In the genomic region with DNA sequence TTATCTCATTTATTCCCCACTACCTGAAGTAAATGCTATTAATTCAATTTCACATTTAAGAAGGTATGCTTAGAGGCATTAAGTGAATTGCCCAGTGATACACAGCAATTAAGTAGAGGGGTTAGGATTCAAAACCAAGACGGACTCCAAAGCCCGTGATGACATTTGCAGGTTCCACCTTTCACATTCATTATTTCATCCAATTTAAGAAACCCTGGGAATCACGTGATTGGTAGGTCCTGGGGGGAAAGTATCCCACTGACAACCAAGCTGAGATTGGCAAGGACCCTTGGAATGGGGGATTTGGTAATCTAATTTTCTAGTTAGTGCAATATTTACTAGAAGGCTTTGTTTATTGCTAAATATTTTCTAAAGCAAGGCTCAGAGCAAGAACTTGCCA, we compare ENCODE assay signal across 25 cellular contexts. TPM values are rescaled to one million over a fixed set of nuclear protein-coding genes. Genes with fewer than 3 reads are reported as not detected.
DNase-seq lines count a peak whose midpoint lies in the region; ATAC-seq and TF ChIP-seq lines count a peak whose summit lies in the region.
"Had no signal": no experiment of that assay in that cellular context is flagged by ENCODE, and none has a peak within 500 bp of the region (broad histone marks: within the 10 kb centered on the region; RNA-seq: fewer than 3 reads in every experiment).

No MANE protein-coding gene starts in this region.

- H3K4me3 Mint-ChIP-seq in activated naive CD8-positive, alpha-beta T cell: peak overlapping the region; percentile 86
- H3K4me3 Mint-ChIP-seq in activated naive CD8-positive, alpha-beta T cell treated with anti-CD3 and anti-CD28 coated beads for 36 hours: no peak overlapping the region
- H3K4me3 Mint-ChIP-seq in T-cell: peak overlapping the region; percentile 67 to 78 (median 74)
- H3K4me3 Mint-ChIP-seq in naive thymus-derived CD4-positive, alpha-beta T cell: peak overlapping the region in 7 of 10 donors; percentile 23 to 85 (median 79)

- no peaks in the 10 kb centered on the region for H3K27me3 ChIP-seq in naive thymus-derived CD4-positive, alpha-beta T cell (ENCODE audit: control insufficient read depth in 2 of 2, insufficient read depth in 2 of 2, low read length in 2 of 2)
- H3K27me3 ChIP-seq in uterus: no peaks in the 10 kb centered on the region
- H3K27me3 ChIP-seq: brain microvascular endothelial cell, gastrocnemius medialis, sigmoid colon, stomach had no signal

- POLR2A ChIA-PET in T-cell (lab: Charles Lee): interaction anchor here in 1 of 2 donors (0.7 kb wide), 1 partner anchor 210 kb away, joined by 3 read pairs; no protein-coding TSS in a partner anchor
- POLR2A ChIA-PET in naive thymus-derived CD4-positive, alpha-beta T cell (lab: Charles Lee): interaction anchor here (1.1 kb wide), 1 partner anchor 23 kb away, joined by 3 read pairs; no protein-coding TSS in a partner anchor

- peaks cover 9 to 18% of the 10 kb centered on the region in 2 donors for H3K4me1 ChIP-seq in naive thymus-derived CD4-positive, alpha-beta T cell (ENCODE audit: control insufficient read depth in 2 of 2, insufficient read depth in 2 of 2, low read length in 2 of 2)
- peaks cover 0 to 3% of the 10 kb centered on the region in 2 donors for H3K4me1 ChIP-seq in uterus

- H3K4me1 Mint-ChIP-seq in activated naive CD8-positive, alpha-beta T cell (ENCODE audit: low read depth): peaks cover 26% of the 10 kb centered on the region
- H3K4me1 Mint-ChIP-seq in activated naive CD8-positive, alpha-beta T cell treated with anti-CD3 and anti-CD28 coated beads for 36 hours: peaks cover 21% of the 10 kb centered on the region
- peaks cover 23 to 30% (median 24%) of the 10 kb centered on the region in 3 donors for H3K4me1 Mint-ChIP-seq in T-cell
- H3K4me1 Mint-ChIP-seq in naive thymus-derived CD4-positive, alpha-beta T cell: peaks cover 11 to 38% (median 21%) of the 10 kb centered on the region in 7 donors

- no peak overlapping the region for H3K27ac ChIP-seq in naive thymus-derived CD4-positive, alpha-beta T cell (ENCODE audit: low read depth, low read length)
- peak overlapping the region; percentile 96 for H3K27ac ChIP-seq in uterus
- H3K27ac ChIP-seq: brain microvascular endothelial cell, VCaP had no signal

- no peaks in the 10 kb centered on the region for H3K27me3 Mint-ChIP-seq in activated naive CD8-positive, alpha-beta T cell
- H3K27me3 Mint-ChIP-seq in activated naive CD8-positive, alpha-beta T cell treated with anti-CD3 and anti-CD28 coated beads for 36 hours: no peaks in the 10 kb centered on the region
- peaks cover 0 to 1% of the 10 kb centered on the region in 2 donors for H3K27me3 Mint-ChIP-seq in T-cell
- peaks cover 0 to 9% (median 0%) of the 10 kb centered on the region in 5 donors for H3K27me3 Mint-ChIP-seq in naive thymus-derived CD4-positive, alpha-beta T cell

- intact Hi-C loops in naive thymus-derived CD4-positive, alpha-beta T cell (cut with micrococcal nuclease): loop anchor here in 1 of 2 donors (10.0 kb wide), 1 partner anchor 499 kb away; the partner anchor contains the start of gene NKTR
- intact Hi-C loops in uterus (cut with DNase I; ENCODE audit: low total_unique reads): loop anchor here (10.0 kb wide), 1 partner anchor 139 kb away; no protein-coding TSS in a partner anchor

- no peaks in the 10 kb centered on the region for H3K9me3 ChIP-seq in naive thymus-derived CD4-positive, alpha-beta T cell (ENCODE audit: control insufficient read depth in 2 of 3, low read length in 3 of 3)
- no peaks in the 10 kb centered on the region for H3K9me3 ChIP-seq in uterus
- H3K9me3 ChIP-seq: gastrocnemius medialis, sigmoid colon, stomach had no signal

- TF ChIP-seq CTCF in uterus (IDR thresholded peaks at IDR 0.05): no peak

- H3K27ac Mint-ChIP-seq in activated naive CD8-positive, alpha-beta T cell: no peak overlapping the region
- H3K27ac Mint-ChIP-seq in activated naive CD8-positive, alpha-beta T cell treated with anti-CD3 and anti-CD28 coated beads for 36 hours: no peak overlapping the region
- H3K27ac Mint-ChIP-seq in T-cell: no peak overlapping the region
- peak overlapping the region in 1 of 9 donors; percentile 46 for H3K27ac Mint-ChIP-seq in naive thymus-derived CD4-positive, alpha-beta T cell
- H3K27ac Mint-ChIP-seq: activated CD8-positive, alpha-beta T cell treated with anti-CD3 and anti-CD28 coated beads, Interleukin-2, amount 10 ng/mL, durations not matched to agents 7 days and 5 days had no signal

- no peak for DNase-seq in activated naive CD8-positive, alpha-beta T cell treated with anti-CD3 and anti-CD28 coated beads for 36 hours
- DNase-seq in T-cell (no peak), uterus (no peak), NCI-H1694 treated with DMSO at 0.1 percent for 48 hours (lab: John Stamatoyannopoulos, UW) (no peak), H4 (ENCODE audit: low spot score) (no peak)
- no peak for DNase-seq in naive thymus-derived CD4-positive, alpha-beta T cell
- DNase-seq: activated CD4-positive, alpha-beta T cell treated with anti-CD3 and anti-CD28 coated beads for 4 hours; activated CD8-positive, alpha-beta T cell treated with anti-CD3 and anti-CD28 coated beads, Interleukin-2, amount 10 ng/mL, durations not matched to agents 7 days and 5 days; activated effector memory CD4-positive, alpha-beta T cell treated with Interleukin-2 at 50 U/mL for 16 hours; brain microvascular endothelial cell; gastrocnemius medialis; HCEC 1CT; hypothalamus; MV-4-11; NCI-H146; NCI-H2107; NCI-H748 treated with DMSO at 0.1 percent for 48 hours; SIG-M5; sigmoid colon; stimulated activated CD4-positive, alpha-beta T cell treated with anti-CD3 and anti-CD28 coated beads, Interleukin-4, amount 100 ng/mL, for 1 hour; stomach; T-helper 9 cell had no signal

- no peak for TF ChIP-seq POLR2A in uterus (IDR thresholded peaks at IDR 0.05)

- H3K36me3 ChIP-seq in naive thymus-derived CD4-positive, alpha-beta T cell (ENCODE audit: control insufficient read depth in 2 of 3, insufficient read depth in 3 of 3, low read length in 3 of 3): peaks cover 0 to 2% (median 0%) of the 10 kb centered on the region in 3 experiments
- no peaks in the 10 kb centered on the region for H3K36me3 ChIP-seq in uterus
- H3K36me3 ChIP-seq: brain microvascular endothelial cell, gastrocnemius medialis, sigmoid colon, stomach had no signal

- CTCF ChIA-PET in T-cell (lab: Charles Lee): no interaction called here
- CTCF ChIA-PET in naive thymus-derived CD4-positive, alpha-beta T cell (lab: Charles Lee): no interaction called here

- no peaks in the 10 kb centered on the region for H3K36me3 Mint-ChIP-seq in activated naive CD8-positive, alpha-beta T cell
- no peaks in the 10 kb centered on the region for H3K36me3 Mint-ChIP-seq in activated naive CD8-positive, alpha-beta T cell treated with anti-CD3 and anti-CD28 coated beads for 36 hours
- peaks cover 6% of the 10 kb centered on the region for H3K36me3 Mint-ChIP-seq in T-cell
- H3K36me3 Mint-ChIP-seq in naive thymus-derived CD4-positive, alpha-beta T cell: peaks cover 0 to 4% (median 0%) of the 10 kb centered on the region in 5 donors

- H3K4me3 ChIP-seq in naive thymus-derived CD4-positive, alpha-beta T cell (ENCODE audit: low read length): no peak overlapping the region
- peak overlapping the region in 1 of 2 donors; percentile 92 for H3K4me3 ChIP-seq in uterus

- ATAC-seq in T-cell (replicated peaks in 1 of 4): no peak
- ATAC-seq in naive thymus-derived CD4-positive, alpha-beta T cell: no peak
- ATAC-seq in esophagus mucosa: no peak
- ATAC-seq: activated CD8-positive, alpha-beta T cell treated with anti-CD3 and anti-CD28 coated beads, Interleukin-2, amount 10 ng/mL, durations not matched to agents 7 days and 5 days had no signal

- no peaks in the 10 kb centered on the region for H3K9me3 Mint-ChIP-seq in activated naive CD8-positive, alpha-beta T cell (ENCODE audit: low read depth)
- H3K9me3 Mint-ChIP-seq in activated naive CD8-positive, alpha-beta T cell treated with anti-CD3 and anti-CD28 coated beads for 36 hours: no peaks in the 10 kb centered on the region
- no peaks in the 10 kb centered on the region for H3K9me3 Mint-ChIP-seq in T-cell
- H3K9me3 Mint-ChIP-seq in naive thymus-derived CD4-positive, alpha-beta T cell: no peaks in the 10 kb centered on the region

RNA-seq across cellular contexts. Expression of gene POMGNT2, which starts 1.8 kb away (rescaled TPM):
- 10 to 100 TPM; 12.1 to 13.3 TPM for total RNA-seq in activated naive CD8-positive, alpha-beta T cell treated with anti-CD3 and anti-CD28 coated beads for 36 hours
- total RNA-seq in T-cell (1 to 10 TPM; 4.6 to 6.3 (median 5.6) TPM), uterus (100 to 1,000 TPM in 1 of 4 donors, 10 to 100 TPM in 3; 17.6 to 103 (median 57.7) TPM), esophagus mucosa (4.7 TPM)
- total RNA-seq in naive thymus-derived CD4-positive, alpha-beta T cell: 1 to 10 TPM; 3.5 to 7.9 (median 6.2) TPM
- 10 to 100 TPM in 1 of 2 donors, 1 to 10 TPM in 1; 8.7 to 11.0 TPM for polyA plus RNA-seq in naive thymus-derived CD4-positive, alpha-beta T cell
- total RNA-seq in H4 (2014; rRNA removed; shearing (Covaris generic)): 13.5 and 18.5 TPM in 2 replicates
